In the genomic region with DNA sequence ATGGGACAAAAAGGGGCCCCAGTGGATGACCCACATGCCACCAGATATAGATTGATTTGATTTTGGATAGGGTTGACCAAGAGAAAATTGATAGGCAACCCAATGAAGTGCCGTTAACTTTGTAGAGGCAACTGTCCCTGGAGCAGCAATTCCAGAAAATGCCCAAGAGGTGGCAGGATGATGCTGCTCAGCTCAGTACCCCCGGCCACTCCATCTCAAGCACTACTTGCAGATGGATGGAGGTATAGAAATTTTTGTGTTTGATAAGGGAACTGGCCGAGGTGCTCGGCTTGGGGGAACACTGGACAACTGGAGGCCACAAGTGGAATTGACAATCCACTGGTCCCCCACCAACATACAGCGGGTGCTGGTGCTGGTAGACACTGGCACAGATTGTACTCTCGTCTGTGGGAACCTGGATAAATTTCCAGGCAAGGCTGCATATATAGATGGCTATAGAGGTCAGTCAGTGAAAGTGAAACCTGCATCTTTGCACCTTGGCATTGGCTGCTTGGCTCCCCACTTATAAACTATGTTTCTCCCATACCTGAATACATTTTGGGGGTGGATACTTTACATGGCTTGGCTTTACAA, we compare ENCODE assay signal across 8 cellular contexts.
DNase-seq lines count a peak whose midpoint lies in the region; ATAC-seq, FAIRE-seq and TF ChIP-seq lines count a peak whose summit lies in the region.

No MANE protein-coding gene starts in this region.

- intact Hi-C loops in GM12878 (cut with micrococcal nuclease; ENCODE audit: unreplicated experiment), result loop anchor here (5.0 to 10.0 kb wide), 3 partner anchors 347 to 476 kb away; no protein-coding TSS in a partner anchor

- no TSS peak for BruUV-seq in GM12878 (replicated peaks; lab: Mats Ljungman, UMichigan)

- RAD21 ChIA-PET in GM12878 (lab: Charles Lee; ENCODE audit: unreplicated experiment), result no interaction called here

- FAIRE-seq in GM12878 (lab: Jason Lieb, UNC), result no peak

- WGBS in GM12878 (ENCODE audit: insufficient coverage, insufficient replicate concordance, low lambda C conversion rate, missing lambda C conversion rate), result 75% methylated on average over 6 of the region's 6 CpGs

- DNase-seq in NCI-H2081 (lab: John Stamatoyannopoulos, UW) (peak; percentile 28 to 31), NCI-H2081 treated with DMSO at 0.1 percent for 48 hours (lab: John Stamatoyannopoulos, UW) (no peak), NOMO-1 treated with DMSO at 0.1 percent for 48 hours (lab: John Stamatoyannopoulos, UW; ENCODE audit: unreplicated experiment) (peak; percentile 56), GM12878 (ENCODE audit: low read depth, low spot score) (no peak), iPS DF 4.7 (ENCODE audit: extremely low read depth, low spot score) (peak; percentile 33)
- DNase-seq in stimulated activated CD4-positive, alpha-beta T cell treated with anti-CD3 and anti-CD28 coated beads, Interleukin-2, amount 100 ng/mL, for 48 hours, result peak; percentile 31 to 32

- POLR2A ChIA-PET in GM12878 (lab: Charles Lee), result no interaction called here

- peak; percentile 51 to 54 (median 52) for TF ChIP-seq CTCF in GM12878 (IDR thresholded peaks at IDR 0.05 in 2 of 3, conservative IDR thresholded peaks at IDR 0.05 in 1 of 3; ENCODE audit: control insufficient read depth in 2 of 3, extremely low read depth in 1 of 3, insufficient read depth in 1 of 3, low read depth in 3 of 3, low read length in 3 of 3)

- no peak overlapping the region for H3K27ac ChIP-seq in GM12878 (ENCODE audit: control insufficient read depth, insufficient read depth)

- no peaks in the 10 kb centered on the region for H3K27me3 ChIP-seq in GM12878 (replicated peaks in 1 of 2; ENCODE audit: control insufficient read depth in 2 of 2, insufficient read depth in 2 of 2, low read length in 1 of 2)

- peak; percentile 72 for TF ChIP-seq RAD21 in GM12878 (IDR thresholded peaks at IDR 0.05; ENCODE audit: insufficient read depth, low read depth, low read length)

- peaks cover 7% of the 10 kb centered on the region; the same call in 2 of the 3 replicates for H3K9me3 ChIP-seq in GM12878 (replicated peaks; ENCODE audit: control insufficient read depth, insufficient read depth, low read length)

- CTCF ChIA-PET in GM12878 (lab: Yijun Ruan, JAX), result interaction anchor here (1.2 kb wide), 1 partner anchor 351 kb away, joined by 5 read pairs; no protein-coding TSS in a partner anchor

- no peak for TF ChIP-seq EP300 in GM12878 (IDR thresholded peaks at IDR 0.05; ENCODE audit: borderline replicate concordance in 1 of 2, control insufficient read depth in 1 of 2, low read depth in 2 of 2, low read length in 2 of 2)

- H2AFZ ChIP-seq in GM12878 (ENCODE audit: control insufficient read depth, low read depth, low read length), result no peak overlapping the region

- H3K79me2 ChIP-seq in GM12878 (ENCODE audit: control insufficient read depth, insufficient read depth, low read length), result no peaks in the 10 kb centered on the region

- H3K4me1 ChIP-seq in GM12878 (ENCODE audit: control insufficient read depth, insufficient read depth, low read length), result no peaks in the 10 kb centered on the region

- TF ChIP-seq POLR2A in GM12878 (IDR thresholded peaks at IDR 0.05; ENCODE audit: low read depth, low read length), result no peak

- H3K9ac ChIP-seq in GM12878 (ENCODE audit: control insufficient read depth, insufficient read depth, low read length), result no peak overlapping the region

- no peak overlapping the region for H3K4me3 ChIP-seq in GM12878

- no peaks in the 10 kb centered on the region for H4K20me1 ChIP-seq in GM12878 (ENCODE audit: control insufficient read depth, insufficient read depth)

- SMC1A ChIA-PET in GM12878 (lab: Charles Lee; ENCODE audit: uncharacterized antibody, unreplicated experiment), result interaction anchor here (0.7 to 1.0 kb wide), 2 partner anchors 351 to 766 kb away, joined by 3 to 4 read pairs; no protein-coding TSS in a partner anchor

- no peaks in the 10 kb centered on the region; a peak in 1 of 4 replicates for H3K36me3 ChIP-seq in GM12878 (ENCODE audit: control insufficient read depth in 2 of 2, insufficient read depth in 2 of 2, low read length in 1 of 2)

- peak; percentile 54 for ATAC-seq in HG03103 (IDR thresholded peaks at IDR 0.05; ENCODE audit: low read depth, unreplicated experiment)
- peak; percentile 77 for ATAC-seq in GM12878
- no peak for ATAC-seq in HG02588 (IDR thresholded peaks at IDR 0.05; ENCODE audit: unreplicated experiment)

- in situ Hi-C loops in GM12878 (cut with MboI), result no loop called here

- no peak overlapping the region for H3K4me2 ChIP-seq in GM12878 (ENCODE audit: control insufficient read depth, insufficient read depth)

TF ChIP-seq in GM12878, 131 proteins besides CTCF, POLR2A, EP300 and RAD21:
- TF ChIP-seq TAF1 (IDR thresholded peaks at IDR 0.05; ENCODE audit: borderline replicate concordance, low read depth, low read length) (no peak), SMC3 (IDR thresholded peaks at IDR 0.05; ENCODE audit: borderline replicate concordance, low read length) (peak; percentile 50; the same call in 1 of the 2 replicates), RBBP5 (conservative IDR thresholded peaks at IDR 0.05) (no peak), CBFB (IDR thresholded peaks at IDR 0.05; ENCODE audit: low read depth) (no peak), CEBPB (IDR thresholded peaks at IDR 0.05; ENCODE audit: borderline replicate concordance in 1 of 2, low read depth in 2 of 2, low read length in 2 of 2) (no peak), CBX3 (IDR thresholded peaks at IDR 0.05; ENCODE audit: borderline replicate concordance, low read depth) (no peak), MEF2A (IDR thresholded peaks at IDR 0.05; ENCODE audit: insufficient read depth, low read depth, low read length) (no peak)
- TF ChIP-seq, protein P1, sequence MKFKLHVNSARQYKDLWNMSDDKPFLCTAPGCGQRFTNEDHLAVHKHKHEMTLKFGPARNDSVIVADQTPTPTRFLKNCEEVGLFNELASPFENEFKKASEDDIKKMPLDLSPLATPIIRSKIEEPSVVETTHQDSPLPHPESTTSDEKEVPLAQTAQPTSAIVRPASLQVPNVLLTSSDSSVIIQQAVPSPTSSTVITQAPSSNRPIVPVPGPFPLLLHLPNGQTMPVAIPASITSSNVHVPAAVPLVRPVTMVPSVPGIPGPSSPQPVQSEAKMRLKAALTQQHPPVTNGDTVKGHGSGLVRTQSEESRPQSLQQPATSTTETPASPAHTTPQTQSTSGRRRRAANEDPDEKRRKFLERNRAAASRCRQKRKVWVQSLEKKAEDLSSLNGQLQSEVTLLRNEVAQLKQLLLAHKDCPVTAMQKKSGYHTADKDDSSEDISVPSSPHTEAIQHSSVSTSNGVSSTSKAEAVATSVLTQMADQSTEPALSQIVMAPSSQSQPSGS (IDR thresholded peaks at IDR 0.05; ENCODE audit: low read length), result no peak

Comparison
In these comparisons a context has a peak if more than half of its experiments do, and no peak if none do; other contexts are left out.
1. DNase-seq: peak in NCI-H2081 (2 of 2), NOMO-1 treated with DMSO at 0.1 percent for 48 hours (single experiment), iPS DF 4.7 (single experiment) and stimulated activated CD4-positive, alpha-beta T cell treated with anti-CD3 and anti-CD28 coated beads, Interleukin-2, amount 100 ng/mL, for 48 hours (2 of 2); none in NCI-H2081 treated with DMSO at 0.1 percent for 48 hours (single experiment) and GM12878 (single experiment).